In the genomic region with DNA sequence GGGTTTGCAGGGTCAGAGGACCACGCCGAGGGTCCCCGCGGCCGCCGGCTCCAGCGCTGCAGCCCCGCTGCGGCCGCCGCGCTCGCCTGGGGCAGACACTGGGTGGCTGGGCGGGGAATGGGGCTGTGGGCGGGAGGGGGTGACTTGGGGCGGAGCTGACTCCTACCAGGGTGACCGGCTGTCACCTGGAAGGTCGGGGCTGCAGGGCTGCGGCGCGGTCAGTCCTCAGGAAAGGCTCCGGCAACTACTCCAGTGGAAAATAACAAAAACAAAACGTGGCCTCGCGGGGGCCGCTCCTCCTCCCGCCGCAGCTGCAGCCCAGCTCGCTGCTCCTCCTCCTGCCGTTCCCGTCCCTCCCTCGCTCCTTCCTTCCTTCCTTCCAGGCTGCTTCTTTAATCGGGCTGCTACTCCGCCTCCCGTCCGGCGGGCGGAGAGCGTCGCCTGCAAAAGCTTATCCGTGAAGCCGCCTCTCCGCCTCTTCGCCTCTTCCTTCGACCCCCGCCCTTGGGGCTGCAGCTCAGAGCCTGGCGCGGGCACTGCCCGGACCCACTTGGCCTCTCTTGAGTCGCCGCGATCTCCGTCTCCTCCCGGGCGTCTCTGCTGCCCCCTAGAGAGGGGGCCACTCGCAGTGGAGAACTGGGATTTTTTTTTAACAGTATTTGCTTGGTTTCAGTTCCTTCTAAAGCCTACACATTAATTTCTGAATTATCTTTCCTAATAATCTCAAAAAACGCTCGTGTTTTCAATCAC, we compare ENCODE assay signal across 8 cellular contexts. TPM values are rescaled to one million over a fixed set of nuclear protein-coding genes. Genes with fewer than 3 reads are reported as not detected.
A peak's percentile ranks its signal among the peaks of the same experiment; 100 is the strongest.
DNase-seq lines count a peak whose midpoint lies in the region; TF ChIP-seq lines count a peak whose summit lies in the region.

TBC1D4 (minus strand) TSS at position 100 of the 750 bp plus-strand sequence. CDS start 402 bp downstream, outside the sequence.

- no peaks in the 10 kb centered on the region for H3K36me3 Mint-ChIP-seq in activated naive CD8-positive, alpha-beta T cell treated with anti-CD3 and anti-CD28 coated beads for 36 hours
- H3K36me3 Mint-ChIP-seq in glutamatergic neuron (ENCODE audit: unreplicated experiment): no peaks in the 10 kb centered on the region

- peaks cover 28% of the 10 kb centered on the region for H3K4me1 Mint-ChIP-seq in activated naive CD8-positive, alpha-beta T cell treated with anti-CD3 and anti-CD28 coated beads for 36 hours
- peaks cover 4% of the 10 kb centered on the region for H3K4me1 Mint-ChIP-seq in glutamatergic neuron (ENCODE audit: low read depth, unreplicated experiment)

- TF ChIP-seq CTCF in glutamatergic neuron (IDR thresholded peaks at IDR 0.05; ENCODE audit: partially characterized antibody, unreplicated experiment): peak; percentile 63

- no peaks in the 10 kb centered on the region for H3K9me3 Mint-ChIP-seq in activated naive CD8-positive, alpha-beta T cell treated with anti-CD3 and anti-CD28 coated beads for 36 hours
- H3K9me3 Mint-ChIP-seq in glutamatergic neuron (ENCODE audit: unreplicated experiment): peaks cover 3% of the 10 kb centered on the region

- peak within 1 kb of the TSS; percentile 64 for H3K4me3 ChIP-seq in GM08714 (ENCODE audit: low read length)
- peak within 1 kb of the TSS; percentile 70 for H3K4me3 ChIP-seq in HAP-1
- H3K4me3 ChIP-seq in SJCRH30: peak within 1 kb of the TSS; percentile 80

- peak within 1 kb of the TSS; percentile 53 for H3K27ac ChIP-seq in SJCRH30

- H3K27me3 ChIP-seq in HAP-1 (ENCODE audit: low read depth) (no peaks in the 10 kb centered on the region), SJCRH30 (no peaks in the 10 kb centered on the region)

- H3K9me3 ChIP-seq in HAP-1 (no peaks in the 10 kb centered on the region), SJCRH30 (replicated peaks) (no peaks in the 10 kb centered on the region)

- peaks cover 25% of the 10 kb centered on the region for H3K4me1 ChIP-seq in HAP-1
- H3K4me1 ChIP-seq in SJCRH30: peaks cover 3% of the 10 kb centered on the region; the same call in 1 of the 2 replicates

- peaks cover 84% of the 10 kb centered on the region for H3K27me3 Mint-ChIP-seq in activated naive CD8-positive, alpha-beta T cell treated with anti-CD3 and anti-CD28 coated beads for 36 hours
- peaks cover 7% of the 10 kb centered on the region for H3K27me3 Mint-ChIP-seq in glutamatergic neuron (ENCODE audit: unreplicated experiment)

- peak within 1 kb of the TSS; percentile 55 for H3K27ac Mint-ChIP-seq in activated naive CD8-positive, alpha-beta T cell treated with anti-CD3 and anti-CD28 coated beads for 36 hours
- peak within 1 kb of the TSS; percentile 48 for H3K27ac Mint-ChIP-seq in glutamatergic neuron (ENCODE audit: unreplicated experiment)

- peak; percentile 89 to 93 for DNase-seq in HAP-1 (ENCODE audit: low spot score in 2 of 2)
- peak; percentile 87 for DNase-seq in LoVo (ENCODE audit: low spot score)
- peak; percentile 91 to 93 for DNase-seq in SJCRH30
- DNase-seq in activated naive CD8-positive, alpha-beta T cell treated with anti-CD3 and anti-CD28 coated beads for 36 hours: peak; percentile 73
- peak; percentile 85 for DNase-seq in glutamatergic neuron
- DNase-seq in nucleus accumbens (lab: John Stamatoyannopoulos, UW): peak in 54 of 56 donors; percentile 37 to 89 (median 70)
- peak; percentile 86 for DNase-seq in ureter (ENCODE audit: low spot score)

- H3K36me3 ChIP-seq in HAP-1 (replicated peaks) (no peaks in the 10 kb centered on the region), SJCRH30 (no peaks in the 10 kb centered on the region)

- in situ Hi-C loops in HAP-1 (cut with MboI; ENCODE audit: low sequenced_read_pairs): no loop called here

- peak within 1 kb of the TSS; percentile 93 for H3K4me3 Mint-ChIP-seq in activated naive CD8-positive, alpha-beta T cell treated with anti-CD3 and anti-CD28 coated beads for 36 hours
- peak within 1 kb of the TSS; percentile 96 for H3K4me3 Mint-ChIP-seq in glutamatergic neuron (ENCODE audit: unreplicated experiment)

RNA-seq across cellular contexts. Expression of gene TBC1D4, which starts in this region (rescaled TPM):
- 16.9 and 18.4 TPM in 2 replicates for total RNA-seq in SJCRH30 (2014; rRNA removed; shearing (Covaris generic))
- 10 to 100 TPM; 41.7 to 46.1 TPM for total RNA-seq in activated naive CD8-positive, alpha-beta T cell treated with anti-CD3 and anti-CD28 coated beads for 36 hours
- total RNA-seq in glutamatergic neuron (ENCODE audit: unreplicated experiment) (4.8 TPM), ureter (28.3 TPM)

Comparison
In these comparisons a context has a peak if more than half of its experiments do, and no peak if none do; other contexts are left out.
1. Peak in every context shown above with its lines: DNase-seq, H3K4me3 ChIP-seq and H3K27ac ChIP-seq.